8 cellular contexts compared by ENCODE assay signal in genomic region chr12:126663304-126664094, GRCh38.
DNase-seq lines count a peak whose midpoint lies in the region; ATAC-seq and TF ChIP-seq lines count a peak whose summit lies in the region.

No MANE protein-coding gene starts in this region.

- WGBS in smooth muscle cell (ENCODE audit: low lambda C conversion rate): 38% methylated on average over 6 of the region's 6 CpGs

- H3F3A ChIP-seq in smooth muscle cell (ENCODE audit: low read depth): no peaks in the 10 kb centered on the region

- POLR2A ChIA-PET in activated CD8-positive, alpha-beta T cell treated with anti-CD3 and anti-CD28 coated beads for 36 hours (lab: Charles Lee): no interaction called here
- POLR2A ChIA-PET in activated CD8-positive, alpha-beta T cell treated with anti-CD3 and anti-CD28 coated beads, Interleukin-2, amount 10 ng/mL, durations not matched to agents 7 days and 5 days (lab: Charles Lee): no interaction called here

- no peaks in the 10 kb centered on the region for H3K27me3 ChIP-seq in smooth muscle cell (ENCODE audit: low read depth)

- CTCF ChIA-PET in activated CD8-positive, alpha-beta T cell treated with anti-CD3 and anti-CD28 coated beads for 36 hours (lab: Charles Lee): no interaction called here
- CTCF ChIA-PET in activated CD8-positive, alpha-beta T cell treated with anti-CD3 and anti-CD28 coated beads, Interleukin-2, amount 10 ng/mL, durations not matched to agents 7 days and 5 days (lab: Charles Lee): no interaction called here

- no peak overlapping the region for H3K27ac ChIP-seq in smooth muscle cell (ENCODE audit: low read depth)

- H3K9me3 ChIP-seq in smooth muscle cell (replicated peaks; ENCODE audit: low read depth): no peaks in the 10 kb centered on the region

- peak; percentile 31 for DNase-seq in activated CD8-positive, alpha-beta T cell treated with anti-CD3 and anti-CD28 coated beads for 36 hours
- DNase-seq in activated CD8-positive, alpha-beta T cell treated with anti-CD3 and anti-CD28 coated beads, Interleukin-2, amount 10 ng/mL, durations not matched to agents 7 days and 5 days: no peak
- DNase-seq in NAMALWA (ENCODE audit: low spot score) (peak; percentile 44), cerebellar cortex (ENCODE audit: low spot score) (peak; percentile 5), smooth muscle cell (lab: John Stamatoyannopoulos, UW; ENCODE audit: unreplicated experiment) (no peak), GDM1 (lab: John Stamatoyannopoulos, UW) (no peak)
- no peak for DNase-seq in activated CD8-positive, alpha-beta memory T cell treated with anti-CD3 and anti-CD28 coated beads for 24 hours

- H3K4me1 ChIP-seq in smooth muscle cell (ENCODE audit: low read depth): no peaks in the 10 kb centered on the region

- no peaks in the 10 kb centered on the region for H3K4me1 Mint-ChIP-seq in activated CD8-positive, alpha-beta T cell treated with anti-CD3 and anti-CD28 coated beads for 36 hours (ENCODE audit: low read depth)
- no peaks in the 10 kb centered on the region for H3K4me1 Mint-ChIP-seq in activated CD8-positive, alpha-beta T cell treated with anti-CD3 and anti-CD28 coated beads, Interleukin-2, amount 10 ng/mL, durations not matched to agents 7 days and 5 days (ENCODE audit: low read depth)

- H3K27me3 Mint-ChIP-seq in activated CD8-positive, alpha-beta T cell treated with anti-CD3 and anti-CD28 coated beads for 36 hours: no peaks in the 10 kb centered on the region
- H3K27me3 Mint-ChIP-seq in activated CD8-positive, alpha-beta T cell treated with anti-CD3 and anti-CD28 coated beads, Interleukin-2, amount 10 ng/mL, durations not matched to agents 7 days and 5 days (ENCODE audit: low read depth): no peaks in the 10 kb centered on the region

- no peaks in the 10 kb centered on the region for H3K79me2 ChIP-seq in smooth muscle cell (ENCODE audit: low read depth)

- peaks cover 4% of the 10 kb centered on the region for H3K9me3 Mint-ChIP-seq in activated CD8-positive, alpha-beta T cell treated with anti-CD3 and anti-CD28 coated beads for 36 hours
- peaks cover 7% of the 10 kb centered on the region for H3K9me3 Mint-ChIP-seq in activated CD8-positive, alpha-beta T cell treated with anti-CD3 and anti-CD28 coated beads, Interleukin-2, amount 10 ng/mL, durations not matched to agents 7 days and 5 days (ENCODE audit: insufficient read depth)

- H3K36me3 Mint-ChIP-seq in activated CD8-positive, alpha-beta T cell treated with anti-CD3 and anti-CD28 coated beads for 36 hours (ENCODE audit: low read depth): no peaks in the 10 kb centered on the region
- no peaks in the 10 kb centered on the region for H3K36me3 Mint-ChIP-seq in activated CD8-positive, alpha-beta T cell treated with anti-CD3 and anti-CD28 coated beads, Interleukin-2, amount 10 ng/mL, durations not matched to agents 7 days and 5 days (ENCODE audit: low read depth)

- no peak for ATAC-seq in activated CD8-positive, alpha-beta T cell treated with anti-CD3 and anti-CD28 coated beads for 36 hours
- ATAC-seq in activated CD8-positive, alpha-beta T cell treated with anti-CD3 and anti-CD28 coated beads, Interleukin-2, amount 10 ng/mL, durations not matched to agents 7 days and 5 days: no peak
- no peak for ATAC-seq in HG03571 (IDR thresholded peaks at IDR 0.05; ENCODE audit: unreplicated experiment)

- intact Hi-C loops in activated CD8-positive, alpha-beta T cell treated with anti-CD3 and anti-CD28 coated beads for 36 hours (cut with micrococcal nuclease): no loop called here

- H3K9ac ChIP-seq in smooth muscle cell (ENCODE audit: low read depth): no peak overlapping the region

- H4K20me1 ChIP-seq in smooth muscle cell (ENCODE audit: low read depth): no peaks in the 10 kb centered on the region

- no peak overlapping the region for H3K4me3 ChIP-seq in smooth muscle cell

- H3K4me3 Mint-ChIP-seq in activated CD8-positive, alpha-beta T cell treated with anti-CD3 and anti-CD28 coated beads for 36 hours: no peak overlapping the region
- no peak overlapping the region for H3K4me3 Mint-ChIP-seq in activated CD8-positive, alpha-beta T cell treated with anti-CD3 and anti-CD28 coated beads, Interleukin-2, amount 10 ng/mL, durations not matched to agents 7 days and 5 days

- no peak overlapping the region for H2AFZ ChIP-seq in smooth muscle cell (ENCODE audit: low read depth)

- no peak overlapping the region for H3K27ac Mint-ChIP-seq in activated CD8-positive, alpha-beta T cell treated with anti-CD3 and anti-CD28 coated beads for 36 hours
- H3K27ac Mint-ChIP-seq in activated CD8-positive, alpha-beta T cell treated with anti-CD3 and anti-CD28 coated beads, Interleukin-2, amount 10 ng/mL, durations not matched to agents 7 days and 5 days: no peak overlapping the region

- H3K4me2 ChIP-seq in smooth muscle cell: no peak overlapping the region

- H3K36me3 ChIP-seq in smooth muscle cell (ENCODE audit: low read depth): no peaks in the 10 kb centered on the region

- peak; percentile 60 for TF ChIP-seq CTCF in activated CD8-positive, alpha-beta T cell treated with anti-CD3 and anti-CD28 coated beads for 36 hours (IDR thresholded peaks at IDR 0.05)
- peak; percentile 15 for TF ChIP-seq CTCF in smooth muscle cell (IDR thresholded peaks at IDR 0.05; ENCODE audit: borderline replicate concordance, insufficient read depth, poor library complexity, severe bottlenecking)

Comparison
In these comparisons a context has a peak if more than half of its experiments do, and no peak if none do; other contexts are left out.
1. DNase-seq: peak in activated CD8-positive, alpha-beta T cell treated with anti-CD3 and anti-CD28 coated beads for 36 hours (single experiment), NAMALWA (single experiment) and cerebellar cortex (single experiment); none in activated CD8-positive, alpha-beta T cell treated with anti-CD3 and anti-CD28 coated beads, Interleukin-2, amount 10 ng/mL, durations not matched to agents 7 days and 5 days (single experiment), smooth muscle cell (single experiment), GDM1 (single experiment) and activated CD8-positive, alpha-beta memory T cell treated with anti-CD3 and anti-CD28 coated beads for 24 hours (single experiment).